Comparison of ENCODE assay signal across 12 cellular contexts in the genomic region with DNA sequence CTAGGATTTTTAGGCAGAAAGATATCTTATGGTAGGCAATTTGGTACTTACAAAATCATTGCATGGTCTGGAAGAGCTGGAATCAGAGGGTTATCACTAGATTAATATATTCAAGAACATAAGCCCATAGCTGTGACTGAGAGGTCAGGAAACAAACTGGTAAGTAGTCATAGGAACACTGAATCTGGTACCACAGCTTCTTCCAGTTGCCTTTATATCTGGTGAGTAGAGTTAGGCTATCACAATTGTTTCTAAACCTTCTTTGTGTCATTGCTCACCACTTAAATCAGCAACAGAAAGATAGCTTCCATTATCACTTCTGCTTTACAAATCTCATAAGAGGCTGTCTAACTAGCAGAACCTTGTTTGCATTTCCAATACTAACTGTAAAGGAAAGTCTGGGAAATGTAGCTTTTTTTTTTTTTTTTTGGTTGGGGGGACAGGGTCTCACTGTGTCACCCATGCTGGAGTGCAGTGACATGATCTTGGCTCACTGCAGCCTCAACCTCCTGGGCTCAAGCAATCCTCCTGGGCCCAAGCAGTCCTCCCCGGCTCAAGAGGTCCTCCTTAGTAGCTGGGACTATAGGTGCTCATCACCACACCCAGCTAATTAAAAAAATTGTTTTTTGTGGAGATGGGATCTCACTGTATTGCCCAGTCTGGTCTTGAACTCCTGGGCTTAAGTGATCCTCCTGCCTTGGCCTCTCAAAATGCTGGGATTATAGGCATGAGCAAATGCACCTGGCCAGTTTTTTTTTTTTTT. TPM values are rescaled to one million over a fixed set of nuclear protein-coding genes. Genes with fewer than 3 reads are reported as not detected.
A peak's percentile ranks its signal among the peaks of the same experiment; 100 is the strongest.
DNase-seq lines count a peak whose midpoint lies in the region; ATAC-seq and FAIRE-seq lines count a peak whose summit lies in the region.
"Had no signal": no experiment of that assay in that cellular context is flagged by ENCODE, and none has a peak within 500 bp of the region (broad histone marks: within the 10 kb centered on the region; RNA-seq: fewer than 3 reads in every experiment).

No MANE protein-coding gene starts in this region.

- H3K36me3 ChIP-seq in small intestine (ENCODE audit: control insufficient read depth in 2 of 2, insufficient read depth in 2 of 2, low read length in 2 of 2) = no peaks in the 10 kb centered on the region

- CTCF ChIA-PET in activated CD8-positive, alpha-beta memory T cell treated with anti-CD3 and anti-CD28 coated beads, Interleukin-2, amount 10 ng/mL, durations not matched to agents 7 days and 5 days (lab: Charles Lee) = interaction anchor here (0.6 to 2.7 kb wide), 7 partner anchors 20 to 117 kb away, joined by 3 to 6 read pairs (median 3); a partner anchor contains a TSS
- CTCF ChIA-PET in activated CD8-positive, alpha-beta T cell treated with anti-CD3 and anti-CD28 coated beads, Interleukin-2, amount 10 ng/mL, durations not matched to agents 7 days and 5 days (lab: Charles Lee) = interaction anchor here (0.7 to 2.7 kb wide), 10 partner anchors 20 to 304 kb away, joined by 3 to 12 read pairs (median 3); a partner anchor contains a TSS

- peaks cover 80% of the 10 kb centered on the region for H3K4me1 Mint-ChIP-seq in activated CD8-positive, alpha-beta memory T cell treated with anti-CD3 and anti-CD28 coated beads, Interleukin-2, amount 10 ng/mL, durations not matched to agents 7 days and 5 days
- H3K4me1 Mint-ChIP-seq in activated CD8-positive, alpha-beta T cell treated with anti-CD3 and anti-CD28 coated beads, Interleukin-2, amount 10 ng/mL, durations not matched to agents 7 days and 5 days (ENCODE audit: low read depth) = peaks cover 80% of the 10 kb centered on the region

- no peak overlapping the region for H3K4me3 ChIP-seq in small intestine (ENCODE audit: low read depth in 1 of 2, low read length in 2 of 2)

- peaks cover 2 to 7% of the 10 kb centered on the region in 2 donors for H3K4me1 ChIP-seq in small intestine (ENCODE audit: control insufficient read depth in 2 of 2, insufficient read depth in 1 of 2, low read depth in 1 of 2, low read length in 1 of 2)

- no peaks in the 10 kb centered on the region for H3K9me3 Mint-ChIP-seq in activated CD8-positive, alpha-beta memory T cell treated with anti-CD3 and anti-CD28 coated beads, Interleukin-2, amount 10 ng/mL, durations not matched to agents 7 days and 5 days (ENCODE audit: low read depth)
- H3K9me3 Mint-ChIP-seq in activated CD8-positive, alpha-beta T cell treated with anti-CD3 and anti-CD28 coated beads, Interleukin-2, amount 10 ng/mL, durations not matched to agents 7 days and 5 days (ENCODE audit: insufficient read depth) = no peaks in the 10 kb centered on the region
- H3K9me3 Mint-ChIP-seq: HFFc6, nephron had no signal

- no peak for DNase-seq in activated CD8-positive, alpha-beta memory T cell treated with anti-CD3 and anti-CD28 coated beads, Interleukin-2, amount 10 ng/mL, durations not matched to agents 7 days and 5 days
- DNase-seq in activated CD8-positive, alpha-beta memory T cell treated with anti-CD3 and anti-CD28 coated beads for 24 hours = no peak
- no peak for DNase-seq in activated CD8-positive, alpha-beta T cell treated with anti-CD3 and anti-CD28 coated beads, Interleukin-2, amount 10 ng/mL, durations not matched to agents 7 days and 5 days
- DNase-seq in small intestine (no peak), Ammon's horn (ENCODE audit: low spot score) (no peak), NCI-H1105 treated with DMSO at 0.1 percent for 48 hours (lab: John Stamatoyannopoulos, UW) (no peak)
- DNase-seq: HFFc6; NCI-H1930; NK-92 treated with Interleukin-12 subunit alpha and Interleukin-12 subunit beta, amount 100 ng/mL, for 24 hours had no signal

- peak overlapping the region; percentile 68 to 84 for H3K27ac ChIP-seq in small intestine (ENCODE audit: low read depth in 1 of 2, low read length in 1 of 2)

- no peaks in the 10 kb centered on the region for H3K27me3 Mint-ChIP-seq in activated CD8-positive, alpha-beta memory T cell treated with anti-CD3 and anti-CD28 coated beads, Interleukin-2, amount 10 ng/mL, durations not matched to agents 7 days and 5 days
- H3K27me3 Mint-ChIP-seq in activated CD8-positive, alpha-beta T cell treated with anti-CD3 and anti-CD28 coated beads, Interleukin-2, amount 10 ng/mL, durations not matched to agents 7 days and 5 days (ENCODE audit: low read depth) = no peaks in the 10 kb centered on the region

- no peak overlapping the region for H3K4me3 Mint-ChIP-seq in activated CD8-positive, alpha-beta memory T cell treated with anti-CD3 and anti-CD28 coated beads, Interleukin-2, amount 10 ng/mL, durations not matched to agents 7 days and 5 days
- H3K4me3 Mint-ChIP-seq in activated CD8-positive, alpha-beta T cell treated with anti-CD3 and anti-CD28 coated beads, Interleukin-2, amount 10 ng/mL, durations not matched to agents 7 days and 5 days = no peak overlapping the region
- H3K4me3 Mint-ChIP-seq: HFFc6, nephron had no signal

- H3K27me3 ChIP-seq in small intestine (ENCODE audit: control insufficient read depth in 2 of 2, insufficient read depth in 2 of 2, low read length in 2 of 2) = no peaks in the 10 kb centered on the region

- peak overlapping the region; percentile 75 for H3K27ac Mint-ChIP-seq in activated CD8-positive, alpha-beta memory T cell treated with anti-CD3 and anti-CD28 coated beads, Interleukin-2, amount 10 ng/mL, durations not matched to agents 7 days and 5 days
- H3K27ac Mint-ChIP-seq in activated CD8-positive, alpha-beta T cell treated with anti-CD3 and anti-CD28 coated beads, Interleukin-2, amount 10 ng/mL, durations not matched to agents 7 days and 5 days = peak overlapping the region; percentile 78
- H3K27ac Mint-ChIP-seq: HFFc6, nephron had no signal

- 67 to 78% (median 71%) methylated on average over 1 of the region's 1 CpG for WGBS in small intestine, 3 donors

- POLR2A ChIA-PET in activated CD8-positive, alpha-beta T cell treated with anti-CD3 and anti-CD28 coated beads, Interleukin-2, amount 10 ng/mL, durations not matched to agents 7 days and 5 days (lab: Charles Lee) = interaction anchor here (0.6 to 2.1 kb wide), 11 partner anchors 10 to 113 kb away, joined by 3 to 17 read pairs (median 4); a partner anchor contains a TSS

- no peaks in the 10 kb centered on the region for H3K9me3 ChIP-seq in small intestine (ENCODE audit: control insufficient read depth, low read depth)

- FAIRE-seq in small intestine (lab: Jason Lieb, UNC) = no peak

- peaks cover 52% of the 10 kb centered on the region for H3K36me3 Mint-ChIP-seq in activated CD8-positive, alpha-beta memory T cell treated with anti-CD3 and anti-CD28 coated beads, Interleukin-2, amount 10 ng/mL, durations not matched to agents 7 days and 5 days
- H3K36me3 Mint-ChIP-seq in activated CD8-positive, alpha-beta T cell treated with anti-CD3 and anti-CD28 coated beads, Interleukin-2, amount 10 ng/mL, durations not matched to agents 7 days and 5 days (ENCODE audit: low read depth) = peaks cover 72% of the 10 kb centered on the region

- ATAC-seq in activated CD8-positive, alpha-beta memory T cell treated with anti-CD3 and anti-CD28 coated beads, Interleukin-2, amount 10 ng/mL, durations not matched to agents 7 days and 5 days = peak; percentile 11
- peak; percentile 35 for ATAC-seq in HG02852 (IDR thresholded peaks at IDR 0.05; ENCODE audit: unreplicated experiment)
- ATAC-seq in activated CD8-positive, alpha-beta T cell treated with anti-CD3 and anti-CD28 coated beads, Interleukin-2, amount 10 ng/mL, durations not matched to agents 7 days and 5 days = no peak
- no peak for ATAC-seq in HG02938 (IDR thresholded peaks at IDR 0.05; ENCODE audit: unreplicated experiment)

RNA-seq across cellular contexts. Expression of a gene that starts 22.0 kb away (rescaled TPM):
- 100 to 1,000 TPM; 118 to 149 TPM for total RNA-seq in activated CD8-positive, alpha-beta memory T cell treated with anti-CD3 and anti-CD28 coated beads, Interleukin-2, amount 10 ng/mL, durations not matched to agents 7 days and 5 days
- 100 to 1,000 TPM; 115 to 126 TPM for total RNA-seq in activated CD8-positive, alpha-beta T cell treated with anti-CD3 and anti-CD28 coated beads, Interleukin-2, amount 10 ng/mL, durations not matched to agents 7 days and 5 days
- polyA plus RNA-seq in small intestine = 10 to 100 TPM; 36.0 to 60.3 (median 58.6) TPM

Comparison
In these comparisons a context has a peak if more than half of its experiments do, and no peak if none do; other contexts are left out.
1. ATAC-seq: peak in activated CD8-positive, alpha-beta memory T cell treated with anti-CD3 and anti-CD28 coated beads, Interleukin-2, amount 10 ng/mL, durations not matched to agents 7 days and 5 days (single experiment) and HG02852 (single experiment); none in activated CD8-positive, alpha-beta T cell treated with anti-CD3 and anti-CD28 coated beads, Interleukin-2, amount 10 ng/mL, durations not matched to agents 7 days and 5 days (single experiment) and HG02938 (single experiment).